In the genomic region with DNA sequence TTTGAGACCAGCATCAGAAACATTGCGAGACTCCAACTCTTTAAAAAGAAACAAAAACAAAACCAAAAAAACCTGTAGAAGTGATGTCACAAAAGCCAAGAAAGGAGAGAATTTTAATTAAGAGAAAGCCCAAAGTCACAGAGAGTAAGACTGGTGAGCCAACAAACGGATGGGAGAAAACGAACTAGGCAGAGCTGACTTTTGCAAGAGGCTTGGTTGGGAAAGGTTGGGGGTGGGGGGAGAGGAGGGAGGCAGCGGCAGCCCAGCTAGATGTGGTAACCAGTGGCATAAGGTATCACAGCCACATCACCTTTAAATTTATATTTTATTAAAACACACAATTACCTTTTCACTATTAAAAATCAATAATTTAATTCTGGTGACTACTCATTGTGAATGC, we compare ENCODE assay signal across 19 cellular contexts. TPM values are rescaled to one million over a fixed set of nuclear protein-coding genes. Genes with fewer than 3 reads are reported as not detected.
DNase-seq lines count a peak whose midpoint lies in the region; ATAC-seq and TF ChIP-seq lines count a peak whose summit lies in the region.
"Had no signal": no experiment of that assay in that cellular context is flagged by ENCODE, and none has a peak within 500 bp of the region (broad histone marks: within the 10 kb centered on the region; RNA-seq: fewer than 3 reads in every experiment).

No MANE protein-coding gene starts in this region.

- no peak overlapping the region for H3K4me3 ChIP-seq in NB4 (ENCODE audit: low read depth, low read length)
- H3K4me3 ChIP-seq: pancreas, right lobe of liver, SJSA1, stomach, upper lobe of right lung had no signal

- no peak for TF ChIP-seq POLR2A in NB4 (IDR thresholded peaks at IDR 0.05; ENCODE audit: extremely low read depth, insufficient read length)

- TF ChIP-seq CTCF in NB4 (IDR thresholded peaks at IDR 0.05; ENCODE audit: low read depth, low read length), result no peak

- DNase-seq in activated naive CD4-positive, alpha-beta T cell treated with anti-CD3 and anti-CD28 coated beads, Interleukin-2, amount 10 ng/mL, durations not matched to agents 7 days and 5 days, result no peak
- DNase-seq in activated naive CD4-positive, alpha-beta T cell treated with anti-CD3 and anti-CD28 coated beads, Interleukin-2, amount 50 U/mL, for 16 hours, result no peak
- DNase-seq in NB4 (ENCODE audit: low read depth), result peak; percentile 84
- DNase-seq in activated naive CD4-positive, alpha-beta T cell treated with anti-CD3 and anti-CD28 coated beads, Interleukin-2, amount 50 U/mL, for 72 hours (ENCODE audit: low spot score in 2 of 2), result no peak
- DNase-seq in stimulated activated naive B cell treated with anti-CD40 and anti-IgM and Interleukin-4, amounts not matched to agents 10 μg/mL and 1 μg/mL and 100 μg/mL, for 72 hours, result no peak
- DNase-seq: aorta, HCEC 1CT, head of caudate nucleus, NCI-H1048, NCI-H524 treated with DMSO at 0.1 percent for 48 hours, pancreas, PC-3, right lobe of liver, stomach, upper lobe of right lung had no signal

- no peaks in the 10 kb centered on the region for H3K9me3 Mint-ChIP-seq in activated naive CD4-positive, alpha-beta T cell treated with anti-CD3 and anti-CD28 coated beads, Interleukin-2, amount 10 ng/mL, durations not matched to agents 7 days and 5 days
- peaks cover 3 to 5% of the 10 kb centered on the region in 2 donors for H3K9me3 Mint-ChIP-seq in activated naive CD4-positive, alpha-beta T cell treated with anti-CD3 and anti-CD28 coated beads, Interleukin-2, amount 50 U/mL, for 72 hours
- no peaks in the 10 kb centered on the region for H3K9me3 Mint-ChIP-seq in stimulated activated naive B cell treated with anti-CD40 and anti-IgM and Interleukin-4, amounts not matched to agents 10 μg/mL and 1 μg/mL and 100 μg/mL, for 72 hours

- H3K27me3 Mint-ChIP-seq in activated naive CD4-positive, alpha-beta T cell treated with anti-CD3 and anti-CD28 coated beads, Interleukin-2, amount 10 ng/mL, durations not matched to agents 7 days and 5 days, result no peaks in the 10 kb centered on the region
- no peaks in the 10 kb centered on the region for H3K27me3 Mint-ChIP-seq in stimulated activated naive B cell treated with anti-CD40 and anti-IgM and Interleukin-4, amounts not matched to agents 10 μg/mL and 1 μg/mL and 100 μg/mL, for 72 hours

- CTCF ChIA-PET in activated naive CD4-positive, alpha-beta T cell treated with anti-CD3 and anti-CD28 coated beads, Interleukin-2, amount 10 ng/mL, durations not matched to agents 7 days and 5 days (lab: Charles Lee), result interaction anchor here (0.5 to 1.7 kb wide), 2 partner anchors 14 to 50 kb away, joined by 3 to 4 read pairs; no protein-coding TSS in a partner anchor

- H3K4me1 Mint-ChIP-seq in activated naive CD4-positive, alpha-beta T cell treated with anti-CD3 and anti-CD28 coated beads, Interleukin-2, amount 10 ng/mL, durations not matched to agents 7 days and 5 days, result peaks cover 34% of the 10 kb centered on the region
- H3K4me1 Mint-ChIP-seq in stimulated activated naive B cell treated with anti-CD40 and anti-IgM and Interleukin-4, amounts not matched to agents 10 μg/mL and 1 μg/mL and 100 μg/mL, for 72 hours, result peaks cover 0 to 4% of the 10 kb centered on the region in 2 donors

- H3K36me3 Mint-ChIP-seq in activated naive CD4-positive, alpha-beta T cell treated with anti-CD3 and anti-CD28 coated beads, Interleukin-2, amount 10 ng/mL, durations not matched to agents 7 days and 5 days, result peaks cover 59% of the 10 kb centered on the region
- peaks cover 26 to 48% of the 10 kb centered on the region in 2 donors for H3K36me3 Mint-ChIP-seq in activated naive CD4-positive, alpha-beta T cell treated with anti-CD3 and anti-CD28 coated beads, Interleukin-2, amount 50 U/mL, for 72 hours
- peaks cover 30 to 53% of the 10 kb centered on the region in 2 donors for H3K36me3 Mint-ChIP-seq in stimulated activated naive B cell treated with anti-CD40 and anti-IgM and Interleukin-4, amounts not matched to agents 10 μg/mL and 1 μg/mL and 100 μg/mL, for 72 hours

- no peak for ATAC-seq in activated naive CD4-positive, alpha-beta T cell treated with anti-CD3 and anti-CD28 coated beads, Interleukin-2, amount 50 U/mL, for 72 hours
- no peak for ATAC-seq in stimulated activated naive B cell treated with anti-CD40 and anti-IgM and Interleukin-4, amounts not matched to agents 10 μg/mL and 1 μg/mL and 100 μg/mL, for 72 hours (replicated peaks)
- no peak for ATAC-seq in GM19455 (IDR thresholded peaks at IDR 0.05; ENCODE audit: unreplicated experiment)
- no peak for ATAC-seq in GM21717 (IDR thresholded peaks at IDR 0.05; ENCODE audit: unreplicated experiment)
- no peak for ATAC-seq in activated CD4-positive, CD25-positive, alpha-beta regulatory T cell treated with anti-CD3 and anti-CD28 coated beads, Interleukin-2, amount 50 U/mL, for 24 hours
- ATAC-seq: pancreas, PC-3, right lobe of liver, upper lobe of right lung had no signal

- H3K4me3 Mint-ChIP-seq in activated naive CD4-positive, alpha-beta T cell treated with anti-CD3 and anti-CD28 coated beads, Interleukin-2, amount 10 ng/mL, durations not matched to agents 7 days and 5 days, result no peak overlapping the region
- H3K4me3 Mint-ChIP-seq in stimulated activated naive B cell treated with anti-CD40 and anti-IgM and Interleukin-4, amounts not matched to agents 10 μg/mL and 1 μg/mL and 100 μg/mL, for 72 hours, result no peak overlapping the region

- peak overlapping the region; percentile 29 for H3K27ac Mint-ChIP-seq in activated naive CD4-positive, alpha-beta T cell treated with anti-CD3 and anti-CD28 coated beads, Interleukin-2, amount 10 ng/mL, durations not matched to agents 7 days and 5 days
- peak overlapping the region; percentile 66 to 89 for H3K27ac Mint-ChIP-seq in activated naive CD4-positive, alpha-beta T cell treated with anti-CD3 and anti-CD28 coated beads, Interleukin-2, amount 50 U/mL, for 72 hours
- peak overlapping the region; percentile 16 for H3K27ac Mint-ChIP-seq in stimulated activated naive B cell treated with anti-CD40 and anti-IgM and Interleukin-4, amounts not matched to agents 10 μg/mL and 1 μg/mL and 100 μg/mL, for 72 hours

RNA-seq across cellular contexts. Expression of a gene that starts 23.5 kb away (rescaled TPM):
- 10 to 100 TPM; 62.8 to 75.0 TPM for total RNA-seq in activated naive CD4-positive, alpha-beta T cell treated with anti-CD3 and anti-CD28 coated beads, Interleukin-2, amount 50 U/mL, for 72 hours

Comparison
In these comparisons a context has a peak if more than half of its experiments do, and no peak if none do; other contexts are left out.
1. H3K27ac Mint-ChIP-seq: peak in every context shown above with its lines; median percentile 78 in activated naive CD4-positive, alpha-beta T cell treated with anti-CD3 and anti-CD28 coated beads, Interleukin-2, amount 50 U/mL, for 72 hours; 29 in activated naive CD4-positive, alpha-beta T cell treated with anti-CD3 and anti-CD28 coated beads, Interleukin-2, amount 10 ng/mL, durations not matched to agents 7 days and 5 days; 16 in stimulated activated naive B cell treated with anti-CD40 and anti-IgM and Interleukin-4, amounts not matched to agents 10 μg/mL and 1 μg/mL and 100 μg/mL, for 72 hours.